17 cellular contexts compared by ENCODE assay signal in genomic region chr3:56207913-56208312, GRCh38.
DNase-seq lines count a peak whose midpoint lies in the region; ATAC-seq, FAIRE-seq and TF ChIP-seq lines count a peak whose summit lies in the region.
"Had no signal": no experiment of that assay in that cellular context is flagged by ENCODE, and none has a peak within 500 bp of the region (broad histone marks: within the 10 kb centered on the region; RNA-seq: fewer than 3 reads in every experiment).

No MANE protein-coding gene starts in this region.

- H2AFZ ChIP-seq in HepG2 (ENCODE audit: low read length): no peak overlapping the region
- H2AFZ ChIP-seq: GM23248 had no signal

- TF ChIP-seq RAD21 in HepG2 (CRISPR knock-in tag; IDR thresholded peaks at IDR 0.05): no peak

- H3K4me2 ChIP-seq in HepG2 (ENCODE audit: low read depth, low read length): no peak overlapping the region

- 20% methylated on average over 4 of the region's 4 CpGs for WGBS in HepG2 (ENCODE audit: low lambda C conversion rate)

- TF ChIP-seq POLR2A in Peyer's patch (IDR thresholded peaks at IDR 0.05) (no peak), HepG2 (IDR thresholded peaks at IDR 0.05; ENCODE audit: insufficient read depth in 1 of 2, low read depth in 2 of 2, low read length in 2 of 2) (no peak)

- no peaks in the 10 kb centered on the region for H3K79me2 ChIP-seq in HepG2 (ENCODE audit: insufficient read depth, low read length)

- no peak overlapping the region for H3K4me3 ChIP-seq in fibroblast of mammary gland (ENCODE audit: control insufficient read depth, low read depth, low read length)
- no peak overlapping the region for H3K4me3 ChIP-seq in ascending aorta
- H3K4me3 ChIP-seq in Peyer's patch: no peak overlapping the region
- no peak overlapping the region for H3K4me3 ChIP-seq in HepG2 (replicated peaks in 1 of 3; ENCODE audit: insufficient read depth in 1 of 3, low read depth in 2 of 3, low read length in 3 of 3)
- H3K4me3 ChIP-seq: GM23248 had no signal

- no peaks in the 10 kb centered on the region for H3K4me1 ChIP-seq in ascending aorta
- no peaks in the 10 kb centered on the region for H3K4me1 ChIP-seq in Peyer's patch
- no peaks in the 10 kb centered on the region for H3K4me1 ChIP-seq in HepG2 (ENCODE audit: insufficient read depth, low read length)

- no peak for FAIRE-seq in HepG2 (lab: Jason Lieb, UNC)
- FAIRE-seq: D721Med, GM12891, H54 had no signal

- H3K9me3 ChIP-seq in ascending aorta (no peaks in the 10 kb centered on the region), Peyer's patch (no peaks in the 10 kb centered on the region), HepG2 (ENCODE audit: low read length) (no peaks in the 10 kb centered on the region)

- CTCF ChIA-PET in HepG2 (lab: Yijun Ruan, JAX; ENCODE audit: low intra/inter-chr PET ratio, low total read pairs): no interaction called here

- DNase-seq in HT1080 (ENCODE audit: low read depth) (peak; percentile 3), RPMI7951 (ENCODE audit: low read depth) (peak; percentile 55), fibroblast of mammary gland (ENCODE audit: low read depth) (peak; percentile 6), ascending aorta (ENCODE audit: low spot score in 2 of 2) (no peak), Peyer's patch (no peak), HepG2 (ENCODE audit: low spot score) (no peak)
- DNase-seq in activated CD4-positive, alpha-beta T cell treated with anti-CD3 and anti-CD28 coated beads, Interleukin-2, amount 50 U/mL, for 4 hours: no peak
- DNase-seq: CD8-positive, alpha-beta T cell; COR-L47; DMS153; DMS79 treated with DMSO at 0.1 percent for 48 hours; EL; GM23248 had no signal

- TF ChIP-seq EP300 in HepG2 (IDR thresholded peaks at IDR 0.05; ENCODE audit: low read depth in 2 of 2, low read length in 2 of 2) (no peak), HepG2 (CRISPR knock-in tag; IDR thresholded peaks at IDR 0.05; ENCODE audit: borderline replicate concordance) (no peak)

- intact Hi-C loops in ascending aorta (cut with DNase I) (no loop called here), HepG2 (cut with micrococcal nuclease; ENCODE audit: unreplicated experiment) (no loop called here)

- no peaks in the 10 kb centered on the region for H3K36me3 ChIP-seq in ascending aorta
- no peaks in the 10 kb centered on the region for H3K36me3 ChIP-seq in Peyer's patch
- no peaks in the 10 kb centered on the region for H3K36me3 ChIP-seq in HepG2 (replicated peaks in 1 of 2; ENCODE audit: control insufficient read depth in 1 of 2, insufficient read depth in 2 of 2, low read length in 2 of 2)

- ATAC-seq in HepG2: no peak
- ATAC-seq: CD8-positive, alpha-beta T cell; HCT116 had no signal

- no peaks in the 10 kb centered on the region for H4K20me1 ChIP-seq in HepG2 (ENCODE audit: insufficient read depth, low read length)

- H3K27ac ChIP-seq in ascending aorta (no peak overlapping the region), Peyer's patch (no peak overlapping the region), HepG2 (ENCODE audit: extremely low read length, insufficient read depth, low read length) (no peak overlapping the region)
- H3K27ac ChIP-seq: GM23248 had no signal

- no peak overlapping the region for H3K9ac ChIP-seq in HepG2 (ENCODE audit: insufficient read depth, low read depth, low read length)
- H3K9ac ChIP-seq: GM23248 had no signal

- POLR2A ChIA-PET in HepG2 (lab: Yijun Ruan, JAX): no interaction called here

- TF ChIP-seq CTCF in fibroblast of mammary gland (conservative IDR thresholded peaks at IDR 0.05; ENCODE audit: control insufficient read depth, insufficient read depth, low read depth, low read length) (no peak), ascending aorta (IDR thresholded peaks at IDR 0.05) (no peak), Peyer's patch (IDR thresholded peaks at IDR 0.05) (no peak), HepG2 (CRISPR knock-in tag; IDR thresholded peaks at IDR 0.05) (no peak)

- no TSS peak for BruUV-seq in HepG2 (replicated peaks; lab: Mats Ljungman, UMichigan)

- in situ Hi-C loops in HepG2 (cut with HindIII; ENCODE audit: extremely low pct_ligation_motif_present, low pct_unique_long_range_greater_than_20kb): no loop called here

- no peaks in the 10 kb centered on the region for H3K27me3 ChIP-seq in ascending aorta
- no peaks in the 10 kb centered on the region for H3K27me3 ChIP-seq in Peyer's patch
- no peaks in the 10 kb centered on the region for H3K27me3 ChIP-seq in HepG2 (ENCODE audit: control insufficient read depth in 1 of 2, insufficient read depth in 2 of 2, low read length in 2 of 2)

TF ChIP-seq in HepG2, 621 proteins besides CTCF, POLR2A, EP300 and RAD21:
- no peak for TF ChIP-seq ZNF883 (CRISPR knock-in tag; IDR thresholded peaks at IDR 0.05; ENCODE audit: not compliant biosample characterization)
- TF ChIP-seq ZNF101 (CRISPR knock-in tag; IDR thresholded peaks at IDR 0.05; ENCODE audit: borderline replicate concordance, low read depth): no peak
- TF ChIP-seq ZNF850 (CRISPR knock-in tag; conservative IDR thresholded peaks at IDR 0.05): no peak
- TF ChIP-seq ZIK1 (CRISPR knock-in tag; IDR thresholded peaks at IDR 0.05; ENCODE audit: borderline replicate concordance, low read depth): no peak

Comparison
In these comparisons a context has a peak if more than half of its experiments do, and no peak if none do; other contexts are left out.
1. DNase-seq: peak in HT1080 (single experiment), RPMI7951 (single experiment) and fibroblast of mammary gland (single experiment); none in ascending aorta (0 of 2), activated CD4-positive, alpha-beta T cell treated with anti-CD3 and anti-CD28 coated beads, Interleukin-2, amount 50 U/mL, for 4 hours (0 of 2), Peyer's patch (0 of 3) and HepG2 (single experiment).